Comparison of ENCODE assay signal across 34 cellular contexts in genomic region chr15:62795700-62796099, GRCh38.
"Had no signal": no experiment of that assay in that cellular context is flagged by ENCODE, and none has a peak within 500 bp of the region (broad histone marks: within the 10 kb centered on the region; RNA-seq: fewer than 3 reads in every experiment).

No MANE protein-coding gene starts in this region.

- DNase-seq: activated B cell treated with CpG ODN at 0.5 μM for 24 hours; activated CD4-positive, alpha-beta T cell treated with anti-CD3 and anti-CD28 coated beads for 48 hours; activated CD4-positive, alpha-beta T cell treated with anti-CD3 and anti-CD28 coated beads, Interleukin-2, amount 50 U/mL, for 1 hour; activated CD4-positive, alpha-beta T cell treated with anti-CD3 and anti-CD28 coated beads, Interleukin-2, amount 50 U/mL, for 48 hours; activated CD8-positive, alpha-beta memory T cell treated with anti-CD3 and anti-CD28 coated beads for 24 hours; activated CD8-positive, alpha-beta T cell treated with anti-CD3 and anti-CD28 coated beads for 36 hours; activated effector memory CD4-positive, alpha-beta T cell treated with Interleukin-2 at 50 U/mL for 16 hours; activated gamma-delta T cell treated with Interleukin-2 at 50 U/mL for 16 hours; activated naive CD4-positive, alpha-beta T cell treated with anti-CD3 and anti-CD28 coated beads, Interleukin-2, amount 50 U/mL, for 16 hours; activated naive CD4-positive, alpha-beta T cell treated with Interleukin-2 at 50 U/mL for 16 hours; activated T-cell treated with anti-CD3 and anti-CD28 coated beads, Interleukin-2, amount 50 U/mL, for 4 hours; amniotic stem cell; anterior cingulate cortex; brain microvascular endothelial cell; caudate nucleus; cortex of kidney; dermis blood vessel endothelial cell; effector CD4-positive, alpha-beta T cell; effector memory CD8-positive, alpha-beta T cell; erythroblast; gastrocnemius medialis; glutamatergic neuron; T-cell; T1000; WERI-Rb-1 had no signal

- ATAC-seq: activated CD4-positive, CD25-positive, alpha-beta regulatory T cell treated with anti-CD3 and anti-CD28 coated beads, Interleukin-2, amount 50 U/mL, for 24 hours; activated CD8-positive, alpha-beta T cell treated with anti-CD3 and anti-CD28 coated beads for 36 hours; activated T-cell treated with anti-CD3 and anti-CD28 coated beads, Interleukin-2, amount 50 U/mL, for 4 hours; activated T-helper 17 cell treated with anti-CD3 and anti-CD28 coated beads, Interleukin-2, amount 50 U/mL, for 72 hours; effector memory CD8-positive, alpha-beta T cell; foreskin keratinocyte; gastrocnemius medialis; T-cell had no signal

- H3K36me3 Mint-ChIP-seq: activated naive CD8-positive, alpha-beta T cell; T-cell had no signal

- H3K4me1 ChIP-seq: foreskin keratinocyte, gastrocnemius medialis had no signal

- H3K27ac Mint-ChIP-seq: activated B cell treated with CpG ODN at 0.5 μM for 24 hours; activated CD8-positive, alpha-beta T cell treated with anti-CD3 and anti-CD28 coated beads for 36 hours; activated naive CD8-positive, alpha-beta T cell; effector memory CD8-positive, alpha-beta T cell; T-cell; T-helper 1 cell treated with Interleukin-12 subunit alpha and Interleukin-12 subunit beta and Interleukin-4 antibody, amounts not matched to agents 30 μg/mL and 1 μg/mL, for 36 hours; T-helper 2 cell treated with Interferon-gamma antibody and Interleukin-4, amounts not matched to agents 5 μg/mL and 100 μg/mL, for 36 hours had no signal

- H3K36me3 ChIP-seq: brain microvascular endothelial cell, WERI-Rb-1 had no signal

- H3K4me3 ChIP-seq: esophagus muscularis mucosa, gastrocnemius medialis had no signal

- H3K27me3 ChIP-seq: brain microvascular endothelial cell, esophagus muscularis mucosa, foreskin keratinocyte, gastrocnemius medialis had no signal

- H3K9me3 Mint-ChIP-seq: activated B cell treated with CpG ODN at 0.5 μM for 24 hours; activated CD8-positive, alpha-beta T cell treated with anti-CD3 and anti-CD28 coated beads for 36 hours; activated T-cell treated with anti-CD3 and anti-CD28 coated beads, Interleukin-2, amount 50 U/mL, for 4 hours; activated T-helper 17 cell treated with anti-CD3 and anti-CD28 coated beads, Interleukin-2, amount 50 U/mL, for 72 hours; effector memory CD8-positive, alpha-beta T cell; T-cell; T-helper 1 cell treated with Interleukin-12 subunit alpha and Interleukin-12 subunit beta and Interleukin-4 antibody, amounts not matched to agents 30 μg/mL and 1 μg/mL, for 36 hours; T-helper 2 cell treated with Interferon-gamma antibody and Interleukin-4, amounts not matched to agents 5 μg/mL and 100 μg/mL, for 36 hours had no signal

- H3K4me3 Mint-ChIP-seq: activated B cell treated with CpG ODN at 0.5 μM for 24 hours; activated CD8-positive, alpha-beta T cell treated with anti-CD3 and anti-CD28 coated beads for 36 hours; activated naive CD8-positive, alpha-beta T cell; activated T-cell treated with anti-CD3 and anti-CD28 coated beads, Interleukin-2, amount 50 U/mL, for 4 hours; activated T-helper 17 cell treated with anti-CD3 and anti-CD28 coated beads, Interleukin-2, amount 50 U/mL, for 72 hours; effector memory CD8-positive, alpha-beta T cell; T-cell; T-helper 1 cell treated with Interleukin-12 subunit alpha and Interleukin-12 subunit beta and Interleukin-4 antibody, amounts not matched to agents 30 μg/mL and 1 μg/mL, for 36 hours; T-helper 2 cell treated with Interferon-gamma antibody and Interleukin-4, amounts not matched to agents 5 μg/mL and 100 μg/mL, for 36 hours had no signal

- H3K27me3 Mint-ChIP-seq: activated CD8-positive, alpha-beta T cell treated with anti-CD3 and anti-CD28 coated beads for 36 hours; activated naive CD8-positive, alpha-beta T cell had no signal

- H3K27ac ChIP-seq: brain microvascular endothelial cell, esophagus muscularis mucosa, foreskin keratinocyte, gastrocnemius medialis, WERI-Rb-1 had no signal

- H3K4me1 Mint-ChIP-seq: activated B cell treated with CpG ODN at 0.5 μM for 24 hours; activated T-helper 17 cell treated with anti-CD3 and anti-CD28 coated beads, Interleukin-2, amount 50 U/mL, for 72 hours had no signal

- FAIRE-seq: astrocyte, colon had no signal

- H3K9me3 ChIP-seq: esophagus muscularis mucosa, gastrocnemius medialis had no signal
